Comparison of ENCODE assay signal across 1 cellular context in the genomic region with DNA sequence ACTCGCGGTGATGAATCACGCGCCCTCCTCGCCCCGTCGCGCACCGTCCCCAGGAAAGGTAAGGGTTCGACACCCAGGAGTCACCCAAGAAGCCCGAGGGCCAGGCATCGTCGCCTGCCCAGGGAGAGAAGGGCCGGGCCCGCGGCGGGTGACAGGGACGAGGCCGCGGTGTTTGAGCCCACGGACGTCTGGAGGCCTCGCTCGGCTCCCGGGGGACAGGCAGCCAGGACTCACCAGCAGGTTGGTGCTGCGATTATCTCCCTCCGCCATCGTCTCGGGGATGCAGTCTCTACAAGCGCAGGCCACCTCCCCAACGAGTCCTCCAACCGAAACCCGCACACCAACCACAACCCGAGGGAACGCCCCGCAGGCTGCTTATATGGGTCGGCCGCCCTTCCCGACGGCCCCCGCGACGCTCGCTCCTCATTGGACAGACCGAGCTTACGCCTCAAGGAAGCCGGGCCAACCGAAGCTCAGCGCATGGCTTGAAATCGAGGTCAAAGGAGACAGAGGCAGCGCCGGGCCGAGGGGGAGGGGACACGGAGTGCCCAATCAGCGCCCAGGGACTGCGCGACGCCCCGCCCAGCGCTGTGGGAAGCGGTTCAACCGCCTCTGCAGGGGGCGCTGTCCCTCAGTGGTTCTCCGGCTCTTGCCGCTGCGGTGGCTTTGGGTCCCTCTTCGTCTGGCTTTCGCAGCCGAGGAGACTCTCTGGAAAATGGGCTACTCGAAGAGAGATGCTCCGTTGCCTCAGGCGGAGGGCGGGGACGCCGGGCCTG.
TF ChIP-seq lines count a peak whose summit lies in the region.

Gene ARL6IP1, minus strand, starts transcription at position 353 of the 776 bp plus-strand sequence. Its CDS starts 83 bp downstream, at position 270.

TF ChIP-seq in K562, 482 proteins besides CTCF, POLR2A, EP300 and RAD21 (continued from another document and continues in another):
- TF ChIP-seq, protein P1, sequence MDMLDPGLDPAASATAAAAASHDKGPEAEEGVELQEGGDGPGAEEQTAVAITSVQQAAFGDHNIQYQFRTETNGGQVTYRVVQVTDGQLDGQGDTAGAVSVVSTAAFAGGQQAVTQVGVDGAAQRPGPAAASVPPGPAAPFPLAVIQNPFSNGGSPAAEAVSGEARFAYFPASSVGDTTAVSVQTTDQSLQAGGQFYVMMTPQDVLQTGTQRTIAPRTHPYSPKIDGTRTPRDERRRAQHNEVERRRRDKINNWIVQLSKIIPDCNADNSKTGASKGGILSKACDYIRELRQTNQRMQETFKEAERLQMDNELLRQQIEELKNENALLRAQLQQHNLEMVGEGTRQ (CRISPR knock-in tag; IDR thresholded peaks at IDR 0.05) = no peak
- TF ChIP-seq EZH2 (IDR thresholded peaks at IDR 0.05; ENCODE audit: borderline replicate concordance, low read depth, low read length) (no peak), ZNF695 (CRISPR knock-in tag; IDR thresholded peaks at IDR 0.05) (no peak), CHD1 (IDR thresholded peaks at IDR 0.05; ENCODE audit: low read length) (peak; percentile 84), PATZ1 (CRISPR knock-in tag; IDR thresholded peaks at IDR 0.05; ENCODE audit: borderline replicate concordance) (peak; percentile 30; the same call in 1 of the 2 replicates), ZNF655 (CRISPR knock-in tag; IDR thresholded peaks at IDR 0.05) (no peak), RUNX1 (IDR thresholded peaks at IDR 0.05; ENCODE audit: low read depth) (no peak), TSC22D4 (tag; IDR thresholded peaks at IDR 0.05) (no peak), PKNOX1 (IDR thresholded peaks at IDR 0.05) (no peak), ZNF124 (CRISPR knock-in tag; IDR thresholded peaks at IDR 0.05) (no peak), PML (IDR thresholded peaks at IDR 0.05; ENCODE audit: low read length) (peak; percentile 91), ZNF212 (CRISPR knock-in tag; IDR thresholded peaks at IDR 0.05) (no peak), FOXA1 (IDR thresholded peaks at IDR 0.05; ENCODE audit: borderline replicate concordance) (no peak), GABPA (tag; conservative IDR thresholded peaks at IDR 0.05; ENCODE audit: low read depth) (peak; percentile 56; the same call in 1 of the 2 replicates), CCAR2 (IDR thresholded peaks at IDR 0.05; ENCODE audit: low read depth, low read length) (no peak), HOXB6 (CRISPR knock-in tag; IDR thresholded peaks at IDR 0.05; ENCODE audit: borderline replicate concordance) (no peak), HMG20B (CRISPR knock-in tag; IDR thresholded peaks at IDR 0.05) (no peak; the same call in 1 of the 2 replicates), ZC3H4 (CRISPR knock-in tag; IDR thresholded peaks at IDR 0.05; ENCODE audit: borderline replicate concordance) (peak; percentile 87; the same call in 1 of the 2 replicates), MED1 (CRISPR knock-in tag; IDR thresholded peaks at IDR 0.05; ENCODE audit: borderline replicate concordance) (no peak), POLR2G (IDR thresholded peaks at IDR 0.05; ENCODE audit: low read depth, low read length) (peak; percentile 100), ZNF165 (CRISPR knock-in tag; IDR thresholded peaks at IDR 0.05; ENCODE audit: borderline replicate concordance) (no peak), SIN3B (IDR thresholded peaks at IDR 0.05; ENCODE audit: low read depth) (peak; percentile 56; the same call in 1 of the 2 replicates), CEBPB (tag; IDR thresholded peaks at IDR 0.05) (no peak), MYC (IDR thresholded peaks at IDR 0.05; ENCODE audit: low read depth, low read length) (peak; percentile 77), MYC (CRISPR knock-in tag; IDR thresholded peaks at IDR 0.05; ENCODE audit: borderline replicate concordance, low read depth) (0 out of 2 replicates have a peak, but pooled peaks have one; percentile 20), GTF2F1 (IDR thresholded peaks at IDR 0.05; ENCODE audit: low read depth, low read length) (peak; percentile 94), SRSF3 (IDR thresholded peaks at IDR 0.05; ENCODE audit: insufficient read depth, low read length) (no peak), MCM5 (IDR thresholded peaks at IDR 0.05; ENCODE audit: low read depth) (no peak), SMC3 (conservative IDR thresholded peaks at IDR 0.05; ENCODE audit: insufficient read depth, low read depth, low read length) (no peak), FOXP1 (CRISPR knock-in tag; IDR thresholded peaks at IDR 0.05) (peak; percentile 83), SMAD4 (CRISPR knock-in tag; conservative IDR thresholded peaks at IDR 0.05) (peak; percentile 94), ZNF354B (CRISPR knock-in tag; IDR thresholded peaks at IDR 0.05) (no peak), ZNF140 (CRISPR knock-in tag; IDR thresholded peaks at IDR 0.05) (no peak), ZNF184 (CRISPR knock-in tag; IDR thresholded peaks at IDR 0.05) (no peak), ZNF780A (CRISPR knock-in tag; IDR thresholded peaks at IDR 0.05) (no peak), BRD4 (IDR thresholded peaks at IDR 0.05) (no peak), BDP1 (IDR thresholded peaks at IDR 0.05; ENCODE audit: insufficient read depth, insufficient read length) (no peak), POLR3G (IDR thresholded peaks at IDR 0.05; ENCODE audit: extremely low read depth, insufficient read length, insufficient replicate concordance) (no peak), ETS2 (tag; IDR thresholded peaks at IDR 0.05; ENCODE audit: borderline replicate concordance, poor library complexity, severe bottlenecking) (no peak), PCBP1 (IDR thresholded peaks at IDR 0.05; ENCODE audit: low read depth, low read length, poor library complexity, severe bottlenecking) (peak; percentile 89)
- TF ChIP-seq, protein P2, sequence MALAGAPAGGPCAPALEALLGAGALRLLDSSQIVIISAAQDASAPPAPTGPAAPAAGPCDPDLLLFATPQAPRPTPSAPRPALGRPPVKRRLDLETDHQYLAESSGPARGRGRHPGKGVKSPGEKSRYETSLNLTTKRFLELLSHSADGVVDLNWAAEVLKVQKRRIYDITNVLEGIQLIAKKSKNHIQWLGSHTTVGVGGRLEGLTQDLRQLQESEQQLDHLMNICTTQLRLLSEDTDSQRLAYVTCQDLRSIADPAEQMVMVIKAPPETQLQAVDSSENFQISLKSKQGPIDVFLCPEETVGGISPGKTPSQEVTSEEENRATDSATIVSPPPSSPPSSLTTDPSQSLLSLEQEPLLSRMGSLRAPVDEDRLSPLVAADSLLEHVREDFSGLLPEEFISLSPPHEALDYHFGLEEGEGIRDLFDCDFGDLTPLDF (CRISPR knock-in tag; IDR thresholded peaks at IDR 0.05) = peak; percentile 55; the same call in 1 of the 2 replicates
- TF ChIP-seq, protein P3, sequence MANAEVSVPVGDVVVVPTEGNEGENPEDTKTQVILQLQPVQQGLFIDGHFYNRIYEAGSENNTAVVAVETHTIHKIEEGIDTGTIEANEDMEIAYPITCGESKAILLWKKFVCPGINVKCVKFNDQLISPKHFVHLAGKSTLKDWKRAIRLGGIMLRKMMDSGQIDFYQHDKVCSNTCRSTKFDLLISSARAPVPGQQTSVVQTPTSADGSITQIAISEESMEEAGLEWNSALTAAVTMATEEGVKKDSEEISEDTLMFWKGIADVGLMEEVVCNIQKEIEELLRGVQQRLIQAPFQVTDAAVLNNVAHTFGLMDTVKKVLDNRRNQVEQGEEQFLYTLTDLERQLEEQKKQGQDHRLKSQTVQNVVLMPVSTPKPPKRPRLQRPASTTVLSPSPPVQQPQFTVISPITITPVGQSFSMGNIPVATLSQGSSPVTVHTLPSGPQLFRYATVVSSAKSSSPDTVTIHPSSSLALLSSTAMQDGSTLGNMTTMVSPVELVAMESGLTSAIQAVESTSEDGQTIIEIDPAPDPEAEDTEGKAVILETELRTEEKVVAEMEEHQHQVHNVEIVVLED (CRISPR knock-in tag; IDR thresholded peaks at IDR 0.05) = no peak
- TF ChIP-seq, protein P4, sequence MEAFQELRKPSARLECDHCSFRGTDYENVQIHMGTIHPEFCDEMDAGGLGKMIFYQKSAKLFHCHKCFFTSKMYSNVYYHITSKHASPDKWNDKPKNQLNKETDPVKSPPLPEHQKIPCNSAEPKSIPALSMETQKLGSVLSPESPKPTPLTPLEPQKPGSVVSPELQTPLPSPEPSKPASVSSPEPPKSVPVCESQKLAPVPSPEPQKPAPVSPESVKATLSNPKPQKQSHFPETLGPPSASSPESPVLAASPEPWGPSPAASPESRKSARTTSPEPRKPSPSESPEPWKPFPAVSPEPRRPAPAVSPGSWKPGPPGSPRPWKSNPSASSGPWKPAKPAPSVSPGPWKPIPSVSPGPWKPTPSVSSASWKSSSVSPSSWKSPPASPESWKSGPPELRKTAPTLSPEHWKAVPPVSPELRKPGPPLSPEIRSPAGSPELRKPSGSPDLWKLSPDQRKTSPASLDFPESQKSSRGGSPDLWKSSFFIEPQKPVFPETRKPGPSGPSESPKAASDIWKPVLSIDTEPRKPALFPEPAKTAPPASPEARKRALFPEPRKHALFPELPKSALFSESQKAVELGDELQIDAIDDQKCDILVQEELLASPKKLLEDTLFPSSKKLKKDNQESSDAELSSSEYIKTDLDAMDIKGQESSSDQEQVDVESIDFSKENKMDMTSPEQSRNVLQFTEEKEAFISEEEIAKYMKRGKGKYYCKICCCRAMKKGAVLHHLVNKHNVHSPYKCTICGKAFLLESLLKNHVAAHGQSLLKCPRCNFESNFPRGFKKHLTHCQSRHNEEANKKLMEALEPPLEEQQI (IDR thresholded peaks at IDR 0.05) = peak; percentile 98
- TF ChIP-seq, protein P5, sequence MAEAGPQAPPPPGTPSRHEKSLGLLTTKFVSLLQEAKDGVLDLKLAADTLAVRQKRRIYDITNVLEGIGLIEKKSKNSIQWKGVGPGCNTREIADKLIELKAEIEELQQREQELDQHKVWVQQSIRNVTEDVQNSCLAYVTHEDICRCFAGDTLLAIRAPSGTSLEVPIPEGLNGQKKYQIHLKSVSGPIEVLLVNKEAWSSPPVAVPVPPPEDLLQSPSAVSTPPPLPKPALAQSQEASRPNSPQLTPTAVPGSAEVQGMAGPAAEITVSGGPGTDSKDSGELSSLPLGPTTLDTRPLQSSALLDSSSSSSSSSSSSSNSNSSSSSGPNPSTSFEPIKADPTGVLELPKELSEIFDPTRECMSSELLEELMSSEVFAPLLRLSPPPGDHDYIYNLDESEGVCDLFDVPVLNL (CRISPR knock-in tag; IDR thresholded peaks at IDR 0.05; ENCODE audit: low read depth) = no peak
- TF ChIP-seq, protein P6, sequence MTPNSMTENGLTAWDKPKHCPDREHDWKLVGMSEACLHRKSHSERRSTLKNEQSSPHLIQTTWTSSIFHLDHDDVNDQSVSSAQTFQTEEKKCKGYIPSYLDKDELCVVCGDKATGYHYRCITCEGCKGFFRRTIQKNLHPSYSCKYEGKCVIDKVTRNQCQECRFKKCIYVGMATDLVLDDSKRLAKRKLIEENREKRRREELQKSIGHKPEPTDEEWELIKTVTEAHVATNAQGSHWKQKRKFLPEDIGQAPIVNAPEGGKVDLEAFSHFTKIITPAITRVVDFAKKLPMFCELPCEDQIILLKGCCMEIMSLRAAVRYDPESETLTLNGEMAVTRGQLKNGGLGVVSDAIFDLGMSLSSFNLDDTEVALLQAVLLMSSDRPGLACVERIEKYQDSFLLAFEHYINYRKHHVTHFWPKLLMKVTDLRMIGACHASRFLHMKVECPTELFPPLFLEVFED (CRISPR knock-in tag; conservative IDR thresholded peaks at IDR 0.05) = peak; percentile 61; the same call in 1 of the 2 replicates
- TF ChIP-seq, protein P7, sequence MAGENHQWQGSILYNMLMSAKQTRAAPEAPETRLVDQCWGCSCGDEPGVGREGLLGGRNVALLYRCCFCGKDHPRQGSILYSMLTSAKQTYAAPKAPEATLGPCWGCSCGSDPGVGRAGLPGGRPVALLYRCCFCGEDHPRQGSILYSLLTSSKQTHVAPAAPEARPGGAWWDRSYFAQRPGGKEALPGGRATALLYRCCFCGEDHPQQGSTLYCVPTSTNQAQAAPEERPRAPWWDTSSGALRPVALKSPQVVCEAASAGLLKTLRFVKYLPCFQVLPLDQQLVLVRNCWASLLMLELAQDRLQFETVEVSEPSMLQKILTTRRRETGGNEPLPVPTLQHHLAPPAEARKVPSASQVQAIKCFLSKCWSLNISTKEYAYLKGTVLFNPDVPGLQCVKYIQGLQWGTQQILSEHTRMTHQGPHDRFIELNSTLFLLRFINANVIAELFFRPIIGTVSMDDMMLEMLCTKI (IDR thresholded peaks at IDR 0.05; ENCODE audit: partially characterized antibody) = no peak
- TF ChIP-seq, protein P8, sequence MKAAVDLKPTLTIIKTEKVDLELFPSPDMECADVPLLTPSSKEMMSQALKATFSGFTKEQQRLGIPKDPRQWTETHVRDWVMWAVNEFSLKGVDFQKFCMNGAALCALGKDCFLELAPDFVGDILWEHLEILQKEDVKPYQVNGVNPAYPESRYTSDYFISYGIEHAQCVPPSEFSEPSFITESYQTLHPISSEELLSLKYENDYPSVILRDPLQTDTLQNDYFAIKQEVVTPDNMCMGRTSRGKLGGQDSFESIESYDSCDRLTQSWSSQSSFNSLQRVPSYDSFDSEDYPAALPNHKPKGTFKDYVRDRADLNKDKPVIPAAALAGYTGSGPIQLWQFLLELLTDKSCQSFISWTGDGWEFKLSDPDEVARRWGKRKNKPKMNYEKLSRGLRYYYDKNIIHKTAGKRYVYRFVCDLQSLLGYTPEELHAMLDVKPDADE (conservative IDR thresholded peaks at IDR 0.05; ENCODE audit: control insufficient read depth, low read depth, low read length) = no peak
